ENCODE assay signal across 15 cellular contexts in the genomic region with DNA sequence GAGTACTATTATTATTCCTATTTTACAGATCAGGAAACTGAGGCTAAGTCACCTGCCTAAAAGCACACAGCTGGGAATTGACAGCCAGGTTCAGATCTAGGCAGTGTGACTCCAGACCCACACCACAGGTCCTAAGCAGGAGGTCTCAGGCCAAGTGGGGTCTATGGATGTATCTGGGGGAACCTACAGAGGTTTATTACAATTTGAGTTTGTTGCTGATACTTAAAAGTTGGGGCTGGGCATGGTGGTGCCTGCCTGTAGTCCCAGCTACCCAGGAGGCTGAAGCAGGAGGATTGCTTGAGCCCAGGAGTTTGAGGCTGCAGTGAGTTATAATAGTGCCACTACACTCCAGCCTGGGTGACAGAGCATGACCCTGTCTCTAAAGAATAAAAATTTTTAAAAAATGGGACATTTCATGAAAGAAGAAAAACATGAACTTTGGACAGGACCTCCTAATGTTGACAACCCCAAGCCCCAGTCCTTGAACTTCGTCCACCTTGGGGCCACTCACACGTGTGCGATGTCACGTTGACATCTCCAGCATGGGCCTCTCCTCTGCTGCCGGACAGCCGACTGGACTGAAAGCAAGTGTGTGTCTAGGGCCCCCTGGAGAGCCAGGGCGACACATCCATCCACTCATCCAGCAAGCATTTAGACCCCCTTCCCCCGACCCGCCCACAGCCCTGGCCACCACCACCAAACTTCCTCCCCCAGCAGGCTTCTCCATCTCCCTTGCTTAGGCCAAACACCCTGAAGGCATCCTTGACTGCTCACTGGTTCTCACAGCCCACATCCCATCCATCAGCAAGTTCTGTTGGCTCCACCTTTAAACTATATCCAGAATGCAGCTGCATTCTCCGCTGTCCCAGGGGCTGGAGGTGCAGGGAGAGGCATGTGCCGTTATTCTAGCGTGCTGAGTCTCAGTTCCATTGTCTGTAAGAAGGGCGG. TPM values are rescaled to one million over a fixed set of nuclear protein-coding genes. Genes with fewer than 3 reads are reported as not detected.
A peak's percentile ranks its signal among the peaks of the same experiment; 100 is the strongest.
DNase-seq lines count a peak whose midpoint lies in the region; ATAC-seq, FAIRE-seq and TF ChIP-seq lines count a peak whose summit lies in the region.
"Had no signal": no experiment of that assay in that cellular context is flagged by ENCODE, and none has a peak within 500 bp of the region (broad histone marks: within the 10 kb centered on the region; RNA-seq: fewer than 3 reads in every experiment).

No MANE protein-coding gene starts in this region.

- H3K27me3 ChIP-seq in CD8-positive, alpha-beta T cell (ENCODE audit: insufficient read depth, low read length) = no peaks in the 10 kb centered on the region
- H3K27me3 ChIP-seq in mesenchymal stem cell (ENCODE audit: control insufficient read depth in 1 of 2, insufficient read depth in 1 of 2, low read length in 2 of 2) = peaks cover 3 to 9% of the 10 kb centered on the region in 2 experiments
- H3K27me3 ChIP-seq: BLaER1 treated with 17β-estradiol and CSF1 and Interleukin-3, amounts not matched to agents 10 nM and 100 nM; spleen had no signal

- CTCF ChIA-PET in CD8-positive, alpha-beta T cell (lab: Charles Lee) = interaction anchor here (0.9 to 15.6 kb wide), 3 partner anchors 17 to 36 kb away, joined by 3 to 235 read pairs (median 3); no protein-coding TSS in a partner anchor
- CTCF ChIA-PET in activated CD8-positive, alpha-beta T cell treated with anti-CD3 and anti-CD28 coated beads, Interleukin-2, amount 10 ng/mL, durations not matched to agents 7 days and 5 days (lab: Charles Lee) = interaction anchor here (0.8 to 1.7 kb wide), 2 partner anchors 11 to 23 kb away, joined by 3 to 4 read pairs; no protein-coding TSS in a partner anchor

- TF ChIP-seq POLR2A in H54 (IDR thresholded peaks at IDR 0.05; ENCODE audit: low read depth, low read length) = no peak

- H3K18ac ChIP-seq in mesenchymal stem cell (ENCODE audit: low read depth in 1 of 2, low read length in 2 of 2) = peak overlapping the region in 1 of 2 experiments; percentile 18

- no peak for FAIRE-seq in H54 (lab: Jason Lieb, UNC)
- FAIRE-seq: colon had no signal

- WGBS in mesenchymal stem cell = 51% methylated on average over 12 of the region's 13 CpGs

- peak overlapping the region; percentile 93 for H3K27ac Mint-ChIP-seq in CD8-positive, alpha-beta T cell
- peak overlapping the region; percentile 69 for H3K27ac Mint-ChIP-seq in activated CD8-positive, alpha-beta T cell treated with anti-CD3 and anti-CD28 coated beads, Interleukin-2, amount 10 ng/mL, durations not matched to agents 7 days and 5 days
- H3K27ac Mint-ChIP-seq: progenitor cell of endocrine pancreas had no signal

- H3K27me3 Mint-ChIP-seq in CD8-positive, alpha-beta T cell (ENCODE audit: low read depth) = no peaks in the 10 kb centered on the region
- H3K27me3 Mint-ChIP-seq in activated CD8-positive, alpha-beta T cell treated with anti-CD3 and anti-CD28 coated beads, Interleukin-2, amount 10 ng/mL, durations not matched to agents 7 days and 5 days (ENCODE audit: low read depth) = no peaks in the 10 kb centered on the region
- H3K27me3 Mint-ChIP-seq: stimulated activated naive CD8-positive, alpha-beta T cell treated with anti-CD3 and anti-CD28 coated beads, Interleukin-15, amount 100 ng/mL, for 72 hours had no signal

- POLR2A ChIA-PET in CD8-positive, alpha-beta T cell (lab: Charles Lee) = interaction anchor here (0.7 to 1.6 kb wide), 3 partner anchors 15 to 1175 kb away, joined by 3 to 4 read pairs (median 3); partner anchors contain the start of gene PXMP4
- POLR2A ChIA-PET in activated CD8-positive, alpha-beta T cell treated with anti-CD3 and anti-CD28 coated beads, Interleukin-2, amount 10 ng/mL, durations not matched to agents 7 days and 5 days (lab: Charles Lee) = no interaction called here

- no peaks in the 10 kb centered on the region for H3K79me1 ChIP-seq in mesenchymal stem cell (replicated peaks; ENCODE audit: low read length, poor library complexity, severe bottlenecking)

- H4K91ac ChIP-seq in mesenchymal stem cell (ENCODE audit: low read length) = no peak overlapping the region

- TF ChIP-seq CTCF in CD8-positive, alpha-beta T cell (IDR thresholded peaks at IDR 0.05) = no peak

- no peak for DNase-seq in CD8-positive, alpha-beta T cell
- DNase-seq in H54 (ENCODE audit: insufficient read length, low spot score) (peak; percentile 53), mesenchymal stem cell (no peak), left lobe of liver (ENCODE audit: low spot score) (no peak)
- DNase-seq in activated CD8-positive, alpha-beta T cell treated with anti-CD3 and anti-CD28 coated beads, Interleukin-2, amount 10 ng/mL, durations not matched to agents 7 days and 5 days = no peak
- DNase-seq in stimulated activated CD4-positive, alpha-beta T cell treated with anti-CD3 and anti-CD28 coated beads, Interleukin-2, amount 100 ng/mL, for 24 hours = no peak
- DNase-seq: amniotic stem cell; spleen; stimulated activated naive CD8-positive, alpha-beta T cell treated with anti-CD3 and anti-CD28 coated beads, Interleukin-15, amount 100 ng/mL, for 72 hours had no signal

- no peak overlapping the region for H3K4me3 ChIP-seq in CD8-positive, alpha-beta T cell (ENCODE audit: low read depth, low read length)
- H3K4me3 ChIP-seq in mesenchymal stem cell (ENCODE audit: insufficient read depth in 1 of 2, low read depth in 1 of 2, low read length in 2 of 2) = no peak overlapping the region
- H3K4me3 ChIP-seq: BLaER1 treated with 17β-estradiol and CSF1 and Interleukin-3, amounts not matched to agents 10 nM and 100 nM; spleen had no signal

- H2BK120ac ChIP-seq in mesenchymal stem cell (ENCODE audit: low read depth, low read length) = no peak overlapping the region

- H2BK5ac ChIP-seq in mesenchymal stem cell (ENCODE audit: low read depth, low read length, poor library complexity, severe bottlenecking) = no peak overlapping the region

- H3K4me2 ChIP-seq in mesenchymal stem cell (ENCODE audit: low read length, poor library complexity, severe bottlenecking) = no peak overlapping the region

- no peak overlapping the region for H3K9ac ChIP-seq in mesenchymal stem cell (ENCODE audit: low read length)
- H3K9ac ChIP-seq: BLaER1 treated with 17β-estradiol and CSF1 and Interleukin-3, amounts not matched to agents 10 nM and 100 nM had no signal

- H2BK15ac ChIP-seq in mesenchymal stem cell (ENCODE audit: low read depth, poor library complexity, severe bottlenecking) = peak overlapping the region; percentile 2

- peaks cover 86% of the 10 kb centered on the region for H3K4me1 Mint-ChIP-seq in CD8-positive, alpha-beta T cell (ENCODE audit: low read depth)
- peaks cover 61% of the 10 kb centered on the region for H3K4me1 Mint-ChIP-seq in activated CD8-positive, alpha-beta T cell treated with anti-CD3 and anti-CD28 coated beads, Interleukin-2, amount 10 ng/mL, durations not matched to agents 7 days and 5 days (ENCODE audit: low read depth)

- H3K36me3 Mint-ChIP-seq in CD8-positive, alpha-beta T cell = peaks cover 34% of the 10 kb centered on the region
- H3K36me3 Mint-ChIP-seq in activated CD8-positive, alpha-beta T cell treated with anti-CD3 and anti-CD28 coated beads, Interleukin-2, amount 10 ng/mL, durations not matched to agents 7 days and 5 days (ENCODE audit: low read depth) = peaks cover 22% of the 10 kb centered on the region

- no peak overlapping the region for H3K27ac ChIP-seq in CD8-positive, alpha-beta T cell (ENCODE audit: low read depth, low read length)
- no peak overlapping the region for H3K27ac ChIP-seq in mesenchymal stem cell (ENCODE audit: low read length, poor library complexity, severe bottlenecking)
- H3K27ac ChIP-seq: BLaER1 treated with 17β-estradiol and CSF1 and Interleukin-3, amounts not matched to agents 10 nM and 100 nM; epithelial cell of prostate had no signal

- intact Hi-C loops in CD8-positive, alpha-beta T cell (cut with DNase I, micrococcal nuclease) = no loop called here

- H3K36me3 ChIP-seq in CD8-positive, alpha-beta T cell (ENCODE audit: insufficient read depth, low read length) = peaks cover 3% of the 10 kb centered on the region
- no peaks in the 10 kb centered on the region for H3K36me3 ChIP-seq in mesenchymal stem cell (ENCODE audit: control insufficient read depth in 1 of 2, insufficient read depth in 2 of 2, low read depth in 1 of 2, low read length in 2 of 2)
- H3K36me3 ChIP-seq: spleen had no signal

- no peak overlapping the region for H3K23ac ChIP-seq in mesenchymal stem cell (ENCODE audit: low read length in 2 of 2)

- H4K8ac ChIP-seq in mesenchymal stem cell (ENCODE audit: low read length) = no peak overlapping the region

- no peak for ATAC-seq in CD8-positive, alpha-beta T cell
- no peak for ATAC-seq in activated CD8-positive, alpha-beta T cell treated with anti-CD3 and anti-CD28 coated beads, Interleukin-2, amount 10 ng/mL, durations not matched to agents 7 days and 5 days
- ATAC-seq in left lobe of liver (no peak), HG02623 (IDR thresholded peaks at IDR 0.05; ENCODE audit: unreplicated experiment) (no peak), HG03469 (IDR thresholded peaks at IDR 0.05; ENCODE audit: unreplicated experiment) (no peak)
- ATAC-seq: stimulated activated naive CD8-positive, alpha-beta T cell treated with anti-CD3 and anti-CD28 coated beads, Interleukin-15, amount 100 ng/mL, for 72 hours had no signal

- no peak overlapping the region for H2AFZ ChIP-seq in mesenchymal stem cell (ENCODE audit: low read depth, low read length)

- H3K4me3 Mint-ChIP-seq in CD8-positive, alpha-beta T cell = no peak overlapping the region
- H3K4me3 Mint-ChIP-seq in activated CD8-positive, alpha-beta T cell treated with anti-CD3 and anti-CD28 coated beads, Interleukin-2, amount 10 ng/mL, durations not matched to agents 7 days and 5 days = no peak overlapping the region
- H3K4me3 Mint-ChIP-seq: stimulated activated naive CD8-positive, alpha-beta T cell treated with anti-CD3 and anti-CD28 coated beads, Interleukin-15, amount 100 ng/mL, for 72 hours had no signal

- peaks cover 80% of the 10 kb centered on the region for H3K4me1 ChIP-seq in CD8-positive, alpha-beta T cell (ENCODE audit: insufficient read depth, low read length)
- H3K4me1 ChIP-seq in mesenchymal stem cell (ENCODE audit: control insufficient read depth, insufficient read depth, low read depth, low read length) = peaks cover 5% of the 10 kb centered on the region

- no peaks in the 10 kb centered on the region for H3K9me3 Mint-ChIP-seq in CD8-positive, alpha-beta T cell
- H3K9me3 Mint-ChIP-seq in activated CD8-positive, alpha-beta T cell treated with anti-CD3 and anti-CD28 coated beads, Interleukin-2, amount 10 ng/mL, durations not matched to agents 7 days and 5 days (ENCODE audit: insufficient read depth) = no peaks in the 10 kb centered on the region
- H3K9me3 Mint-ChIP-seq: stimulated activated naive CD8-positive, alpha-beta T cell treated with anti-CD3 and anti-CD28 coated beads, Interleukin-15, amount 100 ng/mL, for 72 hours had no signal

- no peak overlapping the region for H2AK5ac ChIP-seq in mesenchymal stem cell (ENCODE audit: low read length, severe bottlenecking)

- no peak overlapping the region for H3K14ac ChIP-seq in mesenchymal stem cell (ENCODE audit: low read length in 2 of 2)

- no peak overlapping the region for H3K4ac ChIP-seq in mesenchymal stem cell (ENCODE audit: low read depth in 1 of 2, low read length in 2 of 2)

- H3K9me3 ChIP-seq in CD8-positive, alpha-beta T cell (ENCODE audit: low read length) = no peaks in the 10 kb centered on the region
- H3K9me3 ChIP-seq in mesenchymal stem cell (ENCODE audit: control insufficient read depth, low read length) = no peaks in the 10 kb centered on the region
- H3K9me3 ChIP-seq: spleen had no signal

- no peak overlapping the region for H2BK12ac ChIP-seq in mesenchymal stem cell (ENCODE audit: low read length in 2 of 2)

RNA-seq across cellular contexts. Expression of gene NOL4L, which starts 40.0 kb away (rescaled TPM):
- total RNA-seq in CD8-positive, alpha-beta T cell = 10 to 100 TPM; 39.1 to 39.7 TPM
- 10 to 100 TPM; 22.2 to 24.5 TPM for total RNA-seq in activated CD8-positive, alpha-beta T cell treated with anti-CD3 and anti-CD28 coated beads, Interleukin-2, amount 10 ng/mL, durations not matched to agents 7 days and 5 days
- 34.4 TPM for polyA plus RNA-seq in mesenchymal stem cell (2013, experiment 1 of 2)
- 33.5 TPM for polyA plus RNA-seq in mesenchymal stem cell (2013, experiment 2 of 2)
- 5.8 TPM for total RNA-seq in left lobe of liver
